30 cellular contexts compared by ENCODE assay signal in the genomic region with DNA sequence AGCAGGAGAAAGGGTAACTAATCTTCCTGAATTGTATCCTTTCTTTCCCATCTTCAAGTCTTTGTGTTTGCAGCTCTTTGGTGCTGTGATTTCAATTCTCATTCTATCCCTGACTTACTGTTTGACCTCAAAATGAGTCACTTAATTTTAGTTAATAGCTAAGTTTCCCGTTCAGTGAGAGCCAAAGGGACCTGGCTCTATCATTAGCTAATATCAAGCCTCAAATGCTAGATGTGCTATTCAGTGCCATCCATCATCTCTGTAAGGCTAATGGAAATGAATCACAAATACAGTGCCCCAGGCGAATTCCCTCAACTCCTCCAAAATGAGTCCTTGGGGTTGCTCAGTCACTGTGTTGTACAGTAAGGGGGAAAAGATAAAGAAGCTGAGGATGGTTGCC.
DNase-seq lines count a peak whose midpoint lies in the region; ATAC-seq, FAIRE-seq and TF ChIP-seq lines count a peak whose summit lies in the region.
"Had no signal": no experiment of that assay in that cellular context is flagged by ENCODE, and none has a peak within 500 bp of the region (broad histone marks: within the 10 kb centered on the region; RNA-seq: fewer than 3 reads in every experiment).

No MANE protein-coding gene starts in this region.

- H3K27ac ChIP-seq in keratinocyte (ENCODE audit: control insufficient read depth, insufficient read depth, low read length), result no peak overlapping the region
- H3K27ac ChIP-seq in SJCRH30, result no peak overlapping the region
- H3K27ac ChIP-seq: heart right ventricle had no signal

- H2AFZ ChIP-seq in keratinocyte (ENCODE audit: control insufficient read depth, low read length), result no peak overlapping the region

- no peak overlapping the region for H3K4me3 Mint-ChIP-seq in brain
- H3K4me3 Mint-ChIP-seq in stimulated activated naive B cell treated with anti-CD40 and anti-IgM and Interleukin-4, amounts not matched to agents 10 μg/mL and 1 μg/mL and 100 μg/mL, for 72 hours, result no peak overlapping the region
- H3K4me3 Mint-ChIP-seq: activated CD8-positive, alpha-beta T cell treated with anti-CD3 and anti-CD28 coated beads, Interleukin-2, amount 10 ng/mL, durations not matched to agents 7 days and 5 days; activated naive CD8-positive, alpha-beta T cell treated with anti-CD3 and anti-CD28 coated beads, Interleukin-2, amount 50 U/mL, for 24 hours; CD14-positive monocyte; dendritic cell treated with granulocyte-macrophage colony-stimulating factor and Interleukin-4, amounts not matched to agents 40 ng/mL and 50 ng/mL, for 4 days; nephron had no signal

- no peak overlapping the region for H3K9ac ChIP-seq in keratinocyte (ENCODE audit: control insufficient read depth, extremely low read depth, insufficient read depth, low read length)

- H3K4me1 Mint-ChIP-seq in brain, result peaks cover 7% of the 10 kb centered on the region
- no peaks in the 10 kb centered on the region for H3K4me1 Mint-ChIP-seq in stimulated activated naive B cell treated with anti-CD40 and anti-IgM and Interleukin-4, amounts not matched to agents 10 μg/mL and 1 μg/mL and 100 μg/mL, for 72 hours
- H3K4me1 Mint-ChIP-seq: CD14-positive monocyte, nephron had no signal

- no peaks in the 10 kb centered on the region for H3K79me2 ChIP-seq in keratinocyte (ENCODE audit: control insufficient read depth, insufficient read depth, low read length)

- peaks cover 0 to 4% (median 3%) of the 10 kb centered on the region in 5 experiments for H3K9me3 Mint-ChIP-seq in brain
- no peaks in the 10 kb centered on the region for H3K9me3 Mint-ChIP-seq in stimulated activated naive B cell treated with anti-CD40 and anti-IgM and Interleukin-4, amounts not matched to agents 10 μg/mL and 1 μg/mL and 100 μg/mL, for 72 hours
- H3K9me3 Mint-ChIP-seq: activated naive CD8-positive, alpha-beta T cell treated with anti-CD3 and anti-CD28 coated beads, Interleukin-2, amount 50 U/mL, for 24 hours; dendritic cell treated with granulocyte-macrophage colony-stimulating factor and Interleukin-4, amounts not matched to agents 40 ng/mL and 50 ng/mL, for 4 days; nephron had no signal

- no peaks in the 10 kb centered on the region for H3K9me1 ChIP-seq in keratinocyte (ENCODE audit: control insufficient read depth, extremely low read depth, insufficient read depth, low read length)

- peak overlapping the region in 4 of 5 experiments; percentile 5 to 67 (median 35) for H3K27ac Mint-ChIP-seq in brain
- no peak overlapping the region for H3K27ac Mint-ChIP-seq in stimulated activated naive B cell treated with anti-CD40 and anti-IgM and Interleukin-4, amounts not matched to agents 10 μg/mL and 1 μg/mL and 100 μg/mL, for 72 hours
- H3K27ac Mint-ChIP-seq: activated CD8-positive, alpha-beta T cell treated with anti-CD3 and anti-CD28 coated beads, Interleukin-2, amount 10 ng/mL, durations not matched to agents 7 days and 5 days; activated naive CD8-positive, alpha-beta T cell treated with anti-CD3 and anti-CD28 coated beads, Interleukin-2, amount 50 U/mL, for 24 hours; CD14-positive monocyte; dendritic cell treated with granulocyte-macrophage colony-stimulating factor and Interleukin-4, amounts not matched to agents 40 ng/mL and 50 ng/mL, for 4 days; nephron had no signal

- DNase-seq in Caki2 (ENCODE audit: low read depth) (peak; percentile 20), NCI-H2227 treated with DMSO at 0.1 percent for 48 hours (lab: John Stamatoyannopoulos, UW) (peak; percentile 36), keratinocyte (ENCODE audit: low read depth, low spot score) (peak; percentile 2), GM10266 (ENCODE audit: extremely low spot score) (no peak), SJCRH30 (no peak)
- no peak for DNase-seq in stimulated activated naive B cell treated with anti-CD40 and anti-IgM and Interleukin-4, amounts not matched to agents 10 μg/mL and 1 μg/mL and 100 μg/mL, for 72 hours
- DNase-seq: activated CD4-positive, CD25-positive, alpha-beta regulatory T cell treated with anti-CD3 and anti-CD28 coated beads, Interleukin-2, amount 50 U/mL, for 72 hours; activated CD8-positive, alpha-beta T cell treated with anti-CD3 and anti-CD28 coated beads, Interleukin-2, amount 10 ng/mL, durations not matched to agents 7 days and 5 days; activated gamma-delta T cell; activated naive CD8-positive, alpha-beta T cell treated with anti-CD3 and anti-CD28 coated beads, Interleukin-2, amount 50 U/mL, for 24 hours; activated T-cell treated with anti-CD3 and anti-CD28 coated beads, Interleukin-2, amount 50 U/mL, for 1 hour; caudate nucleus; heart right ventricle; left ventricle myocardium superior; MG63; NCI-H1436; NCI-H524; NK-92 treated with Interleukin-12 subunit alpha and Interleukin-12 subunit beta, amount 100 ng/mL, for 24 hours; stimulated activated CD4-positive, alpha-beta T cell treated with anti-CD3 and anti-CD28 coated beads, Interleukin-12 subunit alpha, Interleukin-12 subunit beta, amount 100 ng/mL, for 4 hours; stimulated activated CD4-positive, alpha-beta T cell treated with anti-CD3 and anti-CD28 coated beads, Interleukin-4, amount 100 ng/mL, for 24 hours; stimulated activated naive CD4-positive, alpha-beta T cell; T-helper 1 cell had no signal

- no peak overlapping the region for H3K4me3 ChIP-seq in keratinocyte (ENCODE audit: control insufficient read depth in 2 of 3, extremely low read depth in 1 of 3, insufficient read depth in 2 of 3, low read depth in 1 of 3, low read length in 3 of 3)
- no peak overlapping the region for H3K4me3 ChIP-seq in SJCRH30
- H3K4me3 ChIP-seq: heart right ventricle, MG63 had no signal

- in situ Hi-C loops in Caki2 (cut with HindIII; ENCODE audit: low pct_unique_long_range_greater_than_20kb, low sequenced_read_pairs), result no loop called here

- H3K4me2 ChIP-seq in keratinocyte (ENCODE audit: control insufficient read depth, extremely low read depth, insufficient read depth, low read depth, low read length), result no peak overlapping the region

- H3K27me3 ChIP-seq in keratinocyte (ENCODE audit: control insufficient read depth, extremely low read depth, insufficient read depth, low read length) (no peaks in the 10 kb centered on the region), SJCRH30 (no peaks in the 10 kb centered on the region)
- H3K27me3 ChIP-seq: heart right ventricle, MG63 had no signal

- no peaks in the 10 kb centered on the region for H4K20me1 ChIP-seq in keratinocyte (ENCODE audit: control insufficient read depth, extremely low read depth, insufficient read depth, low read length)

- no peak for TF ChIP-seq CTCF in brain (conservative IDR thresholded peaks at IDR 0.05)
- TF ChIP-seq CTCF in keratinocyte (optimal IDR thresholded peaks at IDR 0.05 in 1 of 3, IDR thresholded peaks at IDR 0.05 in 1 of 3, conservative IDR thresholded peaks at IDR 0.05 in 1 of 3; ENCODE audit: extremely low read depth in 1 of 3, insufficient read depth in 2 of 3, low read length in 3 of 3), result no peak
- no peak for TF ChIP-seq CTCF in GM10266 (IDR thresholded peaks at IDR 0.05; ENCODE audit: control insufficient read depth, insufficient read depth, low read depth, missing control alignments)

- H3K4me1 ChIP-seq in keratinocyte (ENCODE audit: control insufficient read depth, extremely low read depth, insufficient read depth, low read length) (peaks cover 3% of the 10 kb centered on the region), SJCRH30 (no peaks in the 10 kb centered on the region)
- H3K4me1 ChIP-seq: heart right ventricle had no signal

- H3K9me3 ChIP-seq in keratinocyte (ENCODE audit: control insufficient read depth, low read depth, low read length), result no peaks in the 10 kb centered on the region
- H3K9me3 ChIP-seq in SJCRH30 (replicated peaks), result no peaks in the 10 kb centered on the region
- H3K9me3 ChIP-seq: heart right ventricle, MG63 had no signal

- no peaks in the 10 kb centered on the region for H3K36me3 Mint-ChIP-seq in brain
- H3K36me3 Mint-ChIP-seq in stimulated activated naive B cell treated with anti-CD40 and anti-IgM and Interleukin-4, amounts not matched to agents 10 μg/mL and 1 μg/mL and 100 μg/mL, for 72 hours, result no peaks in the 10 kb centered on the region
- H3K36me3 Mint-ChIP-seq: CD14-positive monocyte had no signal

- ATAC-seq in stimulated activated naive B cell treated with anti-CD40 and anti-IgM and Interleukin-4, amounts not matched to agents 10 μg/mL and 1 μg/mL and 100 μg/mL, for 72 hours (replicated peaks), result no peak
- no peak for ATAC-seq in HG02840 (IDR thresholded peaks at IDR 0.05; ENCODE audit: low FRiP score, unreplicated experiment)
- ATAC-seq: activated CD8-positive, alpha-beta T cell treated with anti-CD3 and anti-CD28 coated beads, Interleukin-2, amount 10 ng/mL, durations not matched to agents 7 days and 5 days; activated naive CD8-positive, alpha-beta T cell treated with anti-CD3 and anti-CD28 coated beads, Interleukin-2, amount 50 U/mL, for 24 hours; heart right ventricle; left ventricle myocardium superior had no signal

- H3K27me3 Mint-ChIP-seq in brain, result peaks cover 3% of the 10 kb centered on the region
- peaks cover 7 to 15% of the 10 kb centered on the region in 2 donors for H3K27me3 Mint-ChIP-seq in stimulated activated naive B cell treated with anti-CD40 and anti-IgM and Interleukin-4, amounts not matched to agents 10 μg/mL and 1 μg/mL and 100 μg/mL, for 72 hours
- H3K27me3 Mint-ChIP-seq: dendritic cell treated with granulocyte-macrophage colony-stimulating factor and Interleukin-4, amounts not matched to agents 40 ng/mL and 50 ng/mL, for 4 days had no signal

- H3K36me3 ChIP-seq in keratinocyte (ENCODE audit: control insufficient read depth in 2 of 2, extremely low read depth in 1 of 2, insufficient read depth in 2 of 2, low read length in 2 of 2) (no peaks in the 10 kb centered on the region), SJCRH30 (no peaks in the 10 kb centered on the region)
- H3K36me3 ChIP-seq: heart right ventricle, MG63 had no signal

- peak; percentile 41 for FAIRE-seq in keratinocyte (lab: Jason Lieb, UNC)
- FAIRE-seq: endometrium, GM18507, urothelium cell line had no signal

- dilution Hi-C loops in keratinocyte (cut with MboI; ENCODE audit: extremely low pct_ligation_motif_present, low sequenced_read_pairs), result no loop called here

Comparison
In these comparisons a context has a peak if more than half of its experiments do, and no peak if none do; other contexts are left out.
1. DNase-seq: peak in Caki2 (single experiment), NCI-H2227 treated with DMSO at 0.1 percent for 48 hours (single experiment) and keratinocyte (single experiment); none in stimulated activated naive B cell treated with anti-CD40 and anti-IgM and Interleukin-4, amounts not matched to agents 10 μg/mL and 1 μg/mL and 100 μg/mL, for 72 hours (single experiment), GM10266 (single experiment) and SJCRH30 (0 of 2).